In the genomic region with DNA sequence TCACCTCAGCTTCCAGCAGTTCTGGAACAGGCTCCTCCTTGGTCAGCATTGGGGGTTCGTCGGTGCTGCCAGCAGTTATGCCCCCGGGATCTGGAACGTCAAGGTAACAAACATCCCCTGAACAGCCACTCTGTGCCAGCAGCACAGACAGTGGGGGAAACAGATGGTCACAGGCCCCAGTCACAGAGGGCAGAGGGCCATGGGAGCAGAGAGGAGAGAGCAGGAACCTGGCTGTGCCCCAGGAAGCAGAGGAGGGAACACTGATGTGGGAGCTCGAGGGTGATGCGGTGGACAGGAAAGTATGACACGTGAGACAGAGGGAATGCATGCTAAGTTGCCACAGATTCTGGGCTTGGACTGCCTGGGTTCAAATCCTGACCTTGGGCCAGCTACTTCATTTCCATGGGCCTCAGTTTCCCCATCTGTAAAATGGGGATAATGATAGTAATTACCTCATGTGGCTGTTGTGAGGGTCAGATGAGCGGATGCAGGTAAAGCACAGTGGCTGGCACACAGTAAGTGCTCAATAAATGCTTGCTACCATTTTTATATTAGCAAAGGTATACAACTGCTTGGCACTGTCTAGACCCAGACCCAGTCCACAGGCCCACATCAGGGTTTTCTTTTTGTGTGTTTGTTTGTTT, we compare ENCODE assay signal across 14 cellular contexts.
"Had no signal": no experiment of that assay in that cellular context is flagged by ENCODE, and none has a peak within 500 bp of the region (broad histone marks: within the 10 kb centered on the region; RNA-seq: fewer than 3 reads in every experiment).

No MANE protein-coding gene starts in this region.

- ATAC-seq: left lung; stimulated activated memory B cell treated with anti-CD40 and anti-IgM and Interleukin-4, amounts not matched to agents 10 μg/mL and 1 μg/mL and 100 μg/mL, for 72 hours; T-helper 17 cell; WTC11 had no signal

- H3K9me3 ChIP-seq: adrenal gland, esophagus muscularis mucosa, left lung, right atrium auricular region, transverse colon had no signal

- DNase-seq: activated CD4-positive, alpha-beta T cell treated with anti-CD3 and anti-CD28 coated beads, Interleukin-2, amount 10 ng/mL, durations not matched to agents 7 days and 5 days; activated naive CD4-positive, alpha-beta T cell; central memory CD4-positive, alpha-beta T cell; SIG-M5; T-helper 17 cell; transverse colon had no signal

- H3K27ac Mint-ChIP-seq: activated CD4-positive, alpha-beta T cell treated with anti-CD3 and anti-CD28 coated beads, Interleukin-2, amount 10 ng/mL, durations not matched to agents 7 days and 5 days; stimulated activated memory B cell treated with anti-CD40 and anti-IgM and Interleukin-4, amounts not matched to agents 10 μg/mL and 1 μg/mL and 100 μg/mL, for 72 hours; WTC11 had no signal

- H3K4me2 ChIP-seq: smooth muscle cell had no signal

- H3K4me3 Mint-ChIP-seq: activated CD4-positive, alpha-beta T cell treated with anti-CD3 and anti-CD28 coated beads, Interleukin-2, amount 10 ng/mL, durations not matched to agents 7 days and 5 days; stimulated activated memory B cell treated with anti-CD40 and anti-IgM and Interleukin-4, amounts not matched to agents 10 μg/mL and 1 μg/mL and 100 μg/mL, for 72 hours; T-helper 17 cell; WTC11 had no signal

- H3K27ac ChIP-seq: esophagus muscularis mucosa, left lung, right atrium auricular region, transverse colon had no signal

- H3K9me3 Mint-ChIP-seq: activated CD4-positive, alpha-beta T cell treated with anti-CD3 and anti-CD28 coated beads, Interleukin-2, amount 10 ng/mL, durations not matched to agents 7 days and 5 days; stimulated activated memory B cell treated with anti-CD40 and anti-IgM and Interleukin-4, amounts not matched to agents 10 μg/mL and 1 μg/mL and 100 μg/mL, for 72 hours; WTC11 had no signal

- H3K4me3 ChIP-seq: adrenal gland, esophagus muscularis mucosa, left lung, right atrium auricular region, smooth muscle cell, transverse colon had no signal

- H3K27me3 Mint-ChIP-seq: activated CD4-positive, alpha-beta T cell treated with anti-CD3 and anti-CD28 coated beads, Interleukin-2, amount 10 ng/mL, durations not matched to agents 7 days and 5 days; stimulated activated memory B cell treated with anti-CD40 and anti-IgM and Interleukin-4, amounts not matched to agents 10 μg/mL and 1 μg/mL and 100 μg/mL, for 72 hours; T-helper 17 cell had no signal

- FAIRE-seq: islet of Langerhans had no signal
